9 cellular contexts compared by ENCODE assay signal in the genomic region with DNA sequence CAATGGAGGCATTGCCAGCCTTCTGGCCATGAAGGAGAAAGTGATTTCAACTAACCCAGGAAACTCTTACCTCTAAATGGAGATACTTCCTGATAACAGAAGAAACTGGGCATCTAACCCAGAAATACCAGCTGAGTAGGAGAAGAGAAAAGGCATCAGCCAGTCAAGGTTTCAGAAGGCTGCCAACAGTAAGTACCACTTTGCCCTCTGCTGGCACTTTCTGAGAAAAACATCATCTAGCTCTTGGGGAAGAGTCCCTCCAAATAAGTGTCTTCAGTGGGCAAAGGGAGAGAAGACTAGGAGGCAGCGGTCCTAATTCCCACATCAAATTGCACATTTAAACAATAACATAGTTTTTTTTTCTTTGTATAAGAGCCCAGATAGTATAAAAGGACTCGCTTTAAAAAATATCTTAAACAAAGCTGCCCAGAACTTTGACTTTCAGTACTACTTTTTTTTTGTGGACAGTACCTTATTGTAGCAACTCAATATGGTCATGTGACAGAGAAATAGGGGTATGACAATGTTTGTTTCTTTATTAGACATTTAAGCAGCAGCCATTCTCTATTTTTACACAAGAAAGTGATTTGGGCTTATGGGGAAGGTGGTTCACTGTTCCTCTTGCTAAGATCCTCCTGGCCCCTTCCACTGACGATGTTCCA.
A peak's percentile ranks its signal among the peaks of the same experiment; 100 is the strongest.
DNase-seq lines count a peak whose midpoint lies in the region; ATAC-seq and TF ChIP-seq lines count a peak whose summit lies in the region.
"Had no signal": no experiment of that assay in that cellular context is flagged by ENCODE, and none has a peak within 500 bp of the region (broad histone marks: within the 10 kb centered on the region; RNA-seq: fewer than 3 reads in every experiment).

No MANE protein-coding gene starts in this region.

- no peaks in the 10 kb centered on the region for H3K9me3 Mint-ChIP-seq in neural crest cell
- H3K9me3 Mint-ChIP-seq: dendritic cell treated with granulocyte-macrophage colony-stimulating factor and Interleukin-4, amounts not matched to agents 40 ng/mL and 50 ng/mL, for 4 days had no signal

- TF ChIP-seq CTCF in Panc1 (IDR thresholded peaks at IDR 0.05) (peak; percentile 76), neural crest cell (conservative IDR thresholded peaks at IDR 0.05) (peak; percentile 71), vagina (IDR thresholded peaks at IDR 0.05) (no peak)

- ATAC-seq in GM21786 (IDR thresholded peaks at IDR 0.05; ENCODE audit: unreplicated experiment) (peak; percentile 93), Panc1 (peak; percentile 84), esophagus mucosa (peak; percentile 77)

- no peaks in the 10 kb centered on the region for H3K4me1 Mint-ChIP-seq in neural crest cell

- BruUV-seq in Panc1 (replicated peaks; lab: Mats Ljungman, UMichigan) = no TSS peak

- H3K27ac Mint-ChIP-seq in neural crest cell (ENCODE audit: unreplicated experiment) = no peak overlapping the region
- H3K27ac Mint-ChIP-seq: dendritic cell treated with granulocyte-macrophage colony-stimulating factor and Interleukin-4, amounts not matched to agents 40 ng/mL and 50 ng/mL, for 4 days had no signal

- H3K27me3 ChIP-seq in Panc1 (ENCODE audit: control insufficient read depth, insufficient read depth, low read length) = peaks cover 3% of the 10 kb centered on the region; the same call in 1 of the 2 replicates
- no peaks in the 10 kb centered on the region for H3K27me3 ChIP-seq in vagina

- CTCF ChIA-PET in Panc1 (lab: Charles Lee) = interaction anchor here (1.3 kb wide), 1 partner anchor 257 kb away, joined by 7 read pairs; no protein-coding TSS in a partner anchor

- DNase-seq in NOMO-1 treated with DMSO at 0.1 percent for 48 hours (lab: John Stamatoyannopoulos, UW; ENCODE audit: unreplicated experiment) (peak; percentile 19), NOMO-1 treated with dmso at 0.1 percent for 144 hours (lab: John Stamatoyannopoulos, UW; ENCODE audit: unreplicated experiment) (no peak), Panc1 (ENCODE audit: low read depth, low spot score) (peak; percentile 42), neural crest cell (ENCODE audit: low read depth, low spot score) (peak; percentile 35), vagina (ENCODE audit: extremely low spot score in 2 of 2) (no peak)

- H3K9me3 ChIP-seq in Panc1 (ENCODE audit: control insufficient read depth, insufficient read depth, low read depth, low read length) = no peaks in the 10 kb centered on the region
- H3K9me3 ChIP-seq in vagina = no peaks in the 10 kb centered on the region

- TF ChIP-seq EP300 in Ishikawa (IDR thresholded peaks at IDR 0.05; ENCODE audit: borderline replicate concordance) = no peak

- POLR2A ChIA-PET in Panc1 (lab: Charles Lee) = no interaction called here

- in situ Hi-C loops in Panc1 (cut with HindIII; ENCODE audit: low pct_unique_long_range_greater_than_20kb, low sequenced_read_pairs) = no loop called here

- no peak overlapping the region for H3K4me3 ChIP-seq in Panc1 (ENCODE audit: low read depth in 2 of 2, low read length in 2 of 2)
- no peak overlapping the region for H3K4me3 ChIP-seq in vagina

- H3K4me1 ChIP-seq in Panc1 (ENCODE audit: control insufficient read depth, insufficient read depth, low read length) (no peaks in the 10 kb centered on the region), vagina (no peaks in the 10 kb centered on the region)

- intact Hi-C loops in Panc1 (cut with micrococcal nuclease; ENCODE audit: unreplicated experiment) (loop anchor here (2.0 kb wide), 2 partner anchors 255 to 315 kb away; no protein-coding TSS in a partner anchor), vagina (cut with DNase I) (no loop called here)

- H3K27ac ChIP-seq in Panc1 (ENCODE audit: low read length) (no peak overlapping the region), vagina (no peak overlapping the region)

- H3K36me3 ChIP-seq in Panc1 (ENCODE audit: control insufficient read depth, insufficient read depth, low read length) (no peaks in the 10 kb centered on the region), vagina (peaks cover 0 to 19% of the 10 kb centered on the region in 2 donors)

- no peak for TF ChIP-seq POLR2A in vagina (IDR thresholded peaks at IDR 0.05)

- peaks cover 3% of the 10 kb centered on the region for H3K36me3 Mint-ChIP-seq in neural crest cell (ENCODE audit: low read depth)

- H3K4me3 Mint-ChIP-seq in neural crest cell = no peak overlapping the region
- H3K4me3 Mint-ChIP-seq: dendritic cell treated with granulocyte-macrophage colony-stimulating factor and Interleukin-4, amounts not matched to agents 40 ng/mL and 50 ng/mL, for 4 days had no signal

- peak; percentile 73 for TF ChIP-seq RAD21 in Ishikawa (IDR thresholded peaks at IDR 0.05; ENCODE audit: low read depth)

- no peaks in the 10 kb centered on the region for H3K27me3 Mint-ChIP-seq in neural crest cell (ENCODE audit: low read depth)

TF ChIP-seq in Ishikawa, 13 proteins besides CTCF, POLR2A, EP300 and RAD21:
- no peak for TF ChIP-seq TCF12 (IDR thresholded peaks at IDR 0.05; ENCODE audit: low read depth)
- TF ChIP-seq, protein P1, sequence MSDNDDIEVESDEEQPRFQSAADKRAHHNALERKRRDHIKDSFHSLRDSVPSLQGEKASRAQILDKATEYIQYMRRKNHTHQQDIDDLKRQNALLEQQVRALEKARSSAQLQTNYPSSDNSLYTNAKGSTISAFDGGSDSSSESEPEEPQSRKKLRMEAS (IDR thresholded peaks at IDR 0.05) = no peak
- TF ChIP-seq ZBTB7A (IDR thresholded peaks at IDR 0.05; ENCODE audit: low read depth) = no peak
- TF ChIP-seq REST (IDR thresholded peaks at IDR 0.05; ENCODE audit: low read depth) = no peak
- TF ChIP-seq NFIC (IDR thresholded peaks at IDR 0.05) = no peak
- TF ChIP-seq CREB1 (IDR thresholded peaks at IDR 0.05; ENCODE audit: low read depth) = no peak
- TF ChIP-seq TAF1 (IDR thresholded peaks at IDR 0.05; ENCODE audit: low read depth) = no peak
- no peak for TF ChIP-seq TEAD4 (IDR thresholded peaks at IDR 0.05)
- no peak for TF ChIP-seq EGR1 (IDR thresholded peaks at IDR 0.05)
- no peak for TF ChIP-seq FOXM1 (IDR thresholded peaks at IDR 0.05; ENCODE audit: borderline replicate concordance, low read depth)
- TF ChIP-seq YY1 (IDR thresholded peaks at IDR 0.05; ENCODE audit: low read depth) = no peak
- TF ChIP-seq CEBPB (IDR thresholded peaks at IDR 0.05) = no peak
- no peak for TF ChIP-seq USF1 (IDR thresholded peaks at IDR 0.05)
TF ChIP-seq in Ishikawa: peak in this region for 0.

Comparison
In these comparisons a context has a peak if more than half of its experiments do, and no peak if none do; other contexts are left out.
1. DNase-seq: peak in NOMO-1 treated with DMSO at 0.1 percent for 48 hours (single experiment), Panc1 (single experiment) and neural crest cell (single experiment); none in NOMO-1 treated with dmso at 0.1 percent for 144 hours (single experiment) and vagina (0 of 2).
2. CTCF ChIP-seq: peak in Panc1 (single experiment) and neural crest cell (single experiment); none in vagina (0 of 3).
3. Peak in every context shown above with its lines, with median percentiles within 50 percentile points of each other: ATAC-seq.